Comparison of ENCODE assay signal across 1 cellular context in genomic region chr5:14040542-14040941, GRCh38.
TF ChIP-seq lines count a peak whose summit lies in the region.

No MANE protein-coding gene starts in this region.

TF ChIP-seq in GM23338, 12 proteins besides CTCF, POLR2A, EP300 and RAD21 (continued from another document):
- TF ChIP-seq POLR2AphosphoS5 (IDR thresholded peaks at IDR 0.05; ENCODE audit: low read depth): no peak
- TF ChIP-seq EZH2phosphoT487 (IDR thresholded peaks at IDR 0.05; ENCODE audit: unreplicated experiment): no peak
- no peak for TF ChIP-seq EZH2 (IDR thresholded peaks at IDR 0.05; ENCODE audit: low read depth, unreplicated experiment)
- no peak for TF ChIP-seq ETS1 (IDR thresholded peaks at IDR 0.05)
- no peak for TF ChIP-seq ZNF462 (CRISPR knock-in tag; IDR thresholded peaks at IDR 0.05)
